In genomic region chr1:19764848-19765247, GRCh38 we compare ENCODE assay signal across 14 cellular contexts. TPM values are rescaled to one million over a fixed set of nuclear protein-coding genes. Genes with fewer than 3 reads are reported as not detected.
DNase-seq lines count a peak whose midpoint lies in the region; ATAC-seq and TF ChIP-seq lines count a peak whose summit lies in the region.
"Had no signal": no experiment of that assay in that cellular context is flagged by ENCODE, and none has a peak within 500 bp of the region (broad histone marks: within the 10 kb centered on the region; RNA-seq: fewer than 3 reads in every experiment).

No MANE protein-coding gene starts in this region.

- ATAC-seq in sciatic nerve (peak; percentile 40), GM19035 (IDR thresholded peaks at IDR 0.05; ENCODE audit: unreplicated experiment) (no peak)
- ATAC-seq: heart left ventricle had no signal

- H3K27ac Mint-ChIP-seq in type B pancreatic cell: no peak overlapping the region

- H3K4me3 Mint-ChIP-seq in type B pancreatic cell: no peak overlapping the region

- TF ChIP-seq CTCF in RWPE1 (conservative IDR thresholded peaks at IDR 0.05; ENCODE audit: low read depth) (no peak), epithelial cell of esophagus (IDR thresholded peaks at IDR 0.05; ENCODE audit: insufficient read depth, low read depth, low read length, missing control alignments) (no peak), type B pancreatic cell (conservative IDR thresholded peaks at IDR 0.05) (no peak)

- CTCF ChIA-PET in RWPE1 (lab: Yijun Ruan, JAX): interaction anchor here (0.6 kb wide), 1 partner anchor 793 kb away, joined by 3 read pairs; no protein-coding TSS in a partner anchor

- no peak overlapping the region for H3K4me3 ChIP-seq in epithelial cell of esophagus (ENCODE audit: low read length)
- H3K4me3 ChIP-seq: heart left ventricle, pancreas, testis had no signal

- intact Hi-C loops in sciatic nerve (cut with DNase I): loop anchor here (10.0 kb wide), 1 partner anchor 50 kb away; the partner anchor contains the start of gene RNF186

- peak; percentile 31 for DNase-seq in activated CD4-positive, alpha-beta T cell treated with anti-CD3 and anti-CD28 coated beads for 48 hours
- no peak for DNase-seq in activated CD4-positive, alpha-beta T cell treated with anti-CD3 and anti-CD28 coated beads for 4 hours
- no peak for DNase-seq in RWPE1 (ENCODE audit: low spot score)
- peak; percentile 66 for DNase-seq in epithelial cell of esophagus (ENCODE audit: low read depth)
- no peak for DNase-seq in sciatic nerve (ENCODE audit: low spot score)
- no peak for DNase-seq in NCI-H1694 treated with DMSO at 0.1 percent for 48 hours (lab: John Stamatoyannopoulos, UW)
- DNase-seq in type B pancreatic cell (ENCODE audit: extremely low spot score, unreplicated experiment): no peak
- DNase-seq: activated effector memory CD4-positive, alpha-beta T cell treated with Interleukin-2 at 50 U/mL for 16 hours; heart left ventricle; pancreas; testis had no signal

- peak overlapping the region; percentile 63; the same call in 1 of the 2 replicates for H3K27ac ChIP-seq in RWPE1
- H3K27ac ChIP-seq: heart left ventricle, pancreas, testis had no signal

- peaks cover 28% of the 10 kb centered on the region for H3K4me1 Mint-ChIP-seq in type B pancreatic cell (ENCODE audit: unreplicated experiment)

- no peaks in the 10 kb centered on the region for H3K9me3 Mint-ChIP-seq in type B pancreatic cell

- POLR2A ChIA-PET in RWPE1 (lab: Yijun Ruan, JAX; ENCODE audit: low non-redundant PET): no interaction called here

- H3K27me3 Mint-ChIP-seq in type B pancreatic cell: peaks cover under 1% of the 10 kb centered on the region

- no peaks in the 10 kb centered on the region for H3K36me3 Mint-ChIP-seq in type B pancreatic cell

RNA-seq across cellular contexts. Expression of gene TMCO4, which starts 34.9 kb away (rescaled TPM):
- 23.0 TPM for total RNA-seq in sciatic nerve
- total RNA-seq in type B pancreatic cell (ENCODE audit: low replicate concordance): 10.2 and 16.7 TPM in 2 replicates

RNA-seq across cellular contexts. Expression of gene RNF186, which starts 50.2 kb away (rescaled TPM):
- not detected for total RNA-seq in sciatic nerve
- total RNA-seq in type B pancreatic cell (ENCODE audit: low replicate concordance): 1.3 and 1.9 TPM in 2 replicates
- total RNA-seq: dermis blood vessel endothelial cell, heart left ventricle, lung microvascular endothelial cell had no signal

Comparison
In these comparisons a context has a peak if more than half of its experiments do, and no peak if none do; other contexts are left out.
1. DNase-seq: peak in activated CD4-positive, alpha-beta T cell treated with anti-CD3 and anti-CD28 coated beads for 48 hours (single experiment) and epithelial cell of esophagus (single experiment); none in activated CD4-positive, alpha-beta T cell treated with anti-CD3 and anti-CD28 coated beads for 4 hours (0 of 2), RWPE1 (single experiment), sciatic nerve (single experiment), NCI-H1694 treated with DMSO at 0.1 percent for 48 hours (single experiment) and type B pancreatic cell (single experiment).